In genomic region chr1:1318777-1319645, GRCh38 we compare ENCODE assay signal across 13 cellular contexts. TPM values are rescaled to one million over a fixed set of nuclear protein-coding genes. Genes with fewer than 3 reads are reported as not detected.
DNase-seq lines count a peak whose midpoint lies in the region; ATAC-seq and TF ChIP-seq lines count a peak whose summit lies in the region.
"Had no signal": no experiment of that assay in that cellular context is flagged by ENCODE, and none has a peak within 500 bp of the region (broad histone marks: within the 10 kb centered on the region; RNA-seq: fewer than 3 reads in every experiment).

No MANE protein-coding gene starts in this region.

- peaks cover 41% of the 10 kb centered on the region for H3K36me3 ChIP-seq in CD4-positive, CD25-positive, alpha-beta regulatory T cell (ENCODE audit: control insufficient read depth, insufficient read depth, low read length)
- peaks cover 0 to 54% of the 10 kb centered on the region in 2 donors for H3K36me3 ChIP-seq in gastroesophageal sphincter

- no peak overlapping the region for H3K27ac ChIP-seq in CD4-positive, CD25-positive, alpha-beta regulatory T cell (ENCODE audit: insufficient read depth, low read length, poor library complexity, severe bottlenecking)
- peak overlapping the region; percentile 63 to 89 (median 86) for H3K27ac ChIP-seq in gastroesophageal sphincter

- H3K4me3 ChIP-seq in CD4-positive, CD25-positive, alpha-beta regulatory T cell (ENCODE audit: low read depth, low read length): no peak overlapping the region
- no peak overlapping the region for H3K4me3 ChIP-seq in gastroesophageal sphincter

- no peaks in the 10 kb centered on the region for H3K27me3 Mint-ChIP-seq in CD4-positive, CD25-positive, alpha-beta regulatory T cell
- no peaks in the 10 kb centered on the region for H3K27me3 Mint-ChIP-seq in T-cell
- H3K27me3 Mint-ChIP-seq in activated CD8-positive, alpha-beta T cell treated with anti-CD3 and anti-CD28 coated beads, Interleukin-2, amount 10 ng/mL, durations not matched to agents 7 days and 5 days (ENCODE audit: low read depth): no peaks in the 10 kb centered on the region
- H3K27me3 Mint-ChIP-seq: activated CD4-positive, alpha-beta memory T cell treated with anti-CD3 and anti-CD28 coated beads, Interleukin-2, amount 10 ng/mL, durations not matched to agents 7 days and 5 days; activated naive CD4-positive, alpha-beta T cell treated with anti-CD3 and anti-CD28 coated beads, Interleukin-2, amount 50 U/mL, for 24 hours had no signal

- H3K4me1 Mint-ChIP-seq in CD4-positive, CD25-positive, alpha-beta regulatory T cell: peaks cover 0 to 36% (median 3%) of the 10 kb centered on the region in 4 donors
- peaks cover 18 to 27% (median 24%) of the 10 kb centered on the region in 3 donors for H3K4me1 Mint-ChIP-seq in T-cell
- peaks cover 27% of the 10 kb centered on the region for H3K4me1 Mint-ChIP-seq in stimulated activated effector memory CD8-positive, alpha-beta T cell treated with anti-CD3 and anti-CD28 coated beads, Interleukin-12 subunit alpha, Interleukin-12 subunit beta, amount 100 ng/mL, for 72 hours
- H3K4me1 Mint-ChIP-seq in activated CD8-positive, alpha-beta T cell treated with anti-CD3 and anti-CD28 coated beads, Interleukin-2, amount 10 ng/mL, durations not matched to agents 7 days and 5 days (ENCODE audit: low read depth): peaks cover 23% of the 10 kb centered on the region

- H3K4me1 ChIP-seq in CD4-positive, CD25-positive, alpha-beta regulatory T cell (ENCODE audit: control insufficient read depth, insufficient read depth, low read length, poor library complexity, severe bottlenecking): peaks cover 22% of the 10 kb centered on the region
- peaks cover 3 to 93% (median 39%) of the 10 kb centered on the region in 3 donors for H3K4me1 ChIP-seq in gastroesophageal sphincter

- H3K4me3 Mint-ChIP-seq in CD4-positive, CD25-positive, alpha-beta regulatory T cell: peak overlapping the region in 3 of 4 donors; percentile 2 to 77 (median 60)
- no peak overlapping the region for H3K4me3 Mint-ChIP-seq in T-cell
- no peak overlapping the region for H3K4me3 Mint-ChIP-seq in stimulated activated effector memory CD8-positive, alpha-beta T cell treated with anti-CD3 and anti-CD28 coated beads, Interleukin-12 subunit alpha, Interleukin-12 subunit beta, amount 100 ng/mL, for 72 hours
- H3K4me3 Mint-ChIP-seq in activated CD8-positive, alpha-beta T cell treated with anti-CD3 and anti-CD28 coated beads, Interleukin-2, amount 10 ng/mL, durations not matched to agents 7 days and 5 days: no peak overlapping the region
- H3K4me3 Mint-ChIP-seq: activated CD4-positive, alpha-beta memory T cell treated with anti-CD3 and anti-CD28 coated beads, Interleukin-2, amount 10 ng/mL, durations not matched to agents 7 days and 5 days; activated naive CD4-positive, alpha-beta T cell treated with anti-CD3 and anti-CD28 coated beads, Interleukin-2, amount 50 U/mL, for 24 hours; T-helper 1 cell treated with Interleukin-12 subunit alpha and Interleukin-12 subunit beta and Interleukin-4 antibody, amounts not matched to agents 30 μg/mL and 1 μg/mL, for 36 hours had no signal

- no peak for ATAC-seq in CD4-positive, CD25-positive, alpha-beta regulatory T cell (ENCODE audit: low read depth in 2 of 2)
- ATAC-seq in T-cell (replicated peaks in 1 of 4) (no peak), gastroesophageal sphincter (no peak), GM21390 (IDR thresholded peaks at IDR 0.05; ENCODE audit: unreplicated experiment) (no peak)
- no peak for ATAC-seq in stimulated activated effector memory CD8-positive, alpha-beta T cell treated with anti-CD3 and anti-CD28 coated beads, Interleukin-12 subunit alpha, Interleukin-12 subunit beta, amount 100 ng/mL, for 72 hours
- no peak for ATAC-seq in activated CD8-positive, alpha-beta T cell treated with anti-CD3 and anti-CD28 coated beads, Interleukin-2, amount 10 ng/mL, durations not matched to agents 7 days and 5 days

- no peak for TF ChIP-seq CTCF in gastroesophageal sphincter (IDR thresholded peaks at IDR 0.05)

- POLR2A ChIA-PET in T-cell (lab: Charles Lee): no interaction called here
- POLR2A ChIA-PET in activated CD8-positive, alpha-beta T cell treated with anti-CD3 and anti-CD28 coated beads, Interleukin-2, amount 10 ng/mL, durations not matched to agents 7 days and 5 days (lab: Charles Lee): no interaction called here

- no peak for DNase-seq in CD4-positive, CD25-positive, alpha-beta regulatory T cell
- no peak for DNase-seq in T-cell
- no peak for DNase-seq in stimulated activated effector memory CD8-positive, alpha-beta T cell treated with anti-CD3 and anti-CD28 coated beads, Interleukin-12 subunit alpha, Interleukin-12 subunit beta, amount 100 ng/mL, for 72 hours (ENCODE audit: low spot score in 2 of 2)
- DNase-seq in UCSD-AML1 (lab: John Stamatoyannopoulos, UW; ENCODE audit: unreplicated experiment): no peak
- no peak for DNase-seq in activated CD8-positive, alpha-beta T cell treated with anti-CD3 and anti-CD28 coated beads, Interleukin-2, amount 10 ng/mL, durations not matched to agents 7 days and 5 days
- DNase-seq in NCI-H446 treated with DMSO at 0.1 percent for 48 hours (lab: John Stamatoyannopoulos, UW): no peak
- DNase-seq: activated CD4-positive, alpha-beta memory T cell treated with anti-CD3 and anti-CD28 coated beads, Interleukin-2, amount 10 ng/mL, durations not matched to agents 7 days and 5 days; stimulated activated CD4-positive, alpha-beta T cell treated with anti-CD3 and anti-CD28 coated beads, Interleukin-15, amount 100 ng/mL, for 24 hours; stimulated activated CD8-positive, alpha-beta memory T cell treated with anti-CD3 and anti-CD28 coated beads, Interleukin-4, amount 100 ng/mL, for 48 hours had no signal

- no peak for TF ChIP-seq POLR2A in gastroesophageal sphincter (IDR thresholded peaks at IDR 0.05)

- H3K27me3 ChIP-seq in CD4-positive, CD25-positive, alpha-beta regulatory T cell (ENCODE audit: control insufficient read depth, insufficient read depth, low read length): no peaks in the 10 kb centered on the region
- no peaks in the 10 kb centered on the region for H3K27me3 ChIP-seq in gastroesophageal sphincter

- no peaks in the 10 kb centered on the region for H3K9me3 Mint-ChIP-seq in CD4-positive, CD25-positive, alpha-beta regulatory T cell
- no peaks in the 10 kb centered on the region for H3K9me3 Mint-ChIP-seq in T-cell
- H3K9me3 Mint-ChIP-seq in stimulated activated effector memory CD8-positive, alpha-beta T cell treated with anti-CD3 and anti-CD28 coated beads, Interleukin-12 subunit alpha, Interleukin-12 subunit beta, amount 100 ng/mL, for 72 hours: no peaks in the 10 kb centered on the region
- H3K9me3 Mint-ChIP-seq in activated CD8-positive, alpha-beta T cell treated with anti-CD3 and anti-CD28 coated beads, Interleukin-2, amount 10 ng/mL, durations not matched to agents 7 days and 5 days (ENCODE audit: insufficient read depth): no peaks in the 10 kb centered on the region
- H3K9me3 Mint-ChIP-seq: activated CD4-positive, alpha-beta memory T cell treated with anti-CD3 and anti-CD28 coated beads, Interleukin-2, amount 10 ng/mL, durations not matched to agents 7 days and 5 days; activated naive CD4-positive, alpha-beta T cell treated with anti-CD3 and anti-CD28 coated beads, Interleukin-2, amount 50 U/mL, for 24 hours; T-helper 1 cell treated with Interleukin-12 subunit alpha and Interleukin-12 subunit beta and Interleukin-4 antibody, amounts not matched to agents 30 μg/mL and 1 μg/mL, for 36 hours had no signal

- H3K9me3 ChIP-seq in CD4-positive, CD25-positive, alpha-beta regulatory T cell (ENCODE audit: control insufficient read depth in 2 of 2, low read length in 2 of 2): no peaks in the 10 kb centered on the region
- no peaks in the 10 kb centered on the region for H3K9me3 ChIP-seq in gastroesophageal sphincter

- CTCF ChIA-PET in T-cell (lab: Charles Lee): no interaction called here
- CTCF ChIA-PET in activated CD8-positive, alpha-beta T cell treated with anti-CD3 and anti-CD28 coated beads, Interleukin-2, amount 10 ng/mL, durations not matched to agents 7 days and 5 days (lab: Charles Lee): no interaction called here

- peaks cover 5% of the 10 kb centered on the region for H3K36me3 Mint-ChIP-seq in CD4-positive, CD25-positive, alpha-beta regulatory T cell
- H3K36me3 Mint-ChIP-seq in T-cell: peaks cover 16% of the 10 kb centered on the region
- H3K36me3 Mint-ChIP-seq in stimulated activated effector memory CD8-positive, alpha-beta T cell treated with anti-CD3 and anti-CD28 coated beads, Interleukin-12 subunit alpha, Interleukin-12 subunit beta, amount 100 ng/mL, for 72 hours: peaks cover 65% of the 10 kb centered on the region
- peaks cover 28% of the 10 kb centered on the region for H3K36me3 Mint-ChIP-seq in activated CD8-positive, alpha-beta T cell treated with anti-CD3 and anti-CD28 coated beads, Interleukin-2, amount 10 ng/mL, durations not matched to agents 7 days and 5 days (ENCODE audit: low read depth)

- 76 to 82% methylated on average over 2 to 4 of the region's 36 CpGs for WGBS in gastroesophageal sphincter (ENCODE audit: low coverage in 1 of 2), 2 donors

- peak overlapping the region in 1 of 3 donors; percentile 85 for H3K27ac Mint-ChIP-seq in CD4-positive, CD25-positive, alpha-beta regulatory T cell
- H3K27ac Mint-ChIP-seq in T-cell: peak overlapping the region; percentile 8 to 28
- H3K27ac Mint-ChIP-seq in stimulated activated effector memory CD8-positive, alpha-beta T cell treated with anti-CD3 and anti-CD28 coated beads, Interleukin-12 subunit alpha, Interleukin-12 subunit beta, amount 100 ng/mL, for 72 hours: peak overlapping the region; percentile 78
- H3K27ac Mint-ChIP-seq in activated CD8-positive, alpha-beta T cell treated with anti-CD3 and anti-CD28 coated beads, Interleukin-2, amount 10 ng/mL, durations not matched to agents 7 days and 5 days: no peak overlapping the region
- H3K27ac Mint-ChIP-seq: activated naive CD4-positive, alpha-beta T cell treated with anti-CD3 and anti-CD28 coated beads, Interleukin-2, amount 50 U/mL, for 24 hours; T-helper 1 cell treated with Interleukin-12 subunit alpha and Interleukin-12 subunit beta and Interleukin-4 antibody, amounts not matched to agents 30 μg/mL and 1 μg/mL, for 36 hours had no signal

- no peak for TF ChIP-seq EP300 in gastroesophageal sphincter (IDR thresholded peaks at IDR 0.05)

RNA-seq across cellular contexts. Expression of gene INTS11, which starts 5.4 kb away (rescaled TPM):
- total RNA-seq in CD4-positive, CD25-positive, alpha-beta regulatory T cell: 138 TPM
- polyA plus RNA-seq in CD4-positive, CD25-positive, alpha-beta regulatory T cell: 10 to 100 TPM; 66.2 to 74.0 (median 67.8) TPM
- 100 to 1,000 TPM; 161 to 200 (median 182) TPM for total RNA-seq in T-cell
- 100 to 1,000 TPM in 1 of 4 donors, 10 to 100 TPM in 3; 62.0 to 119 (median 96.4) TPM for total RNA-seq in gastroesophageal sphincter
- 100 to 1,000 TPM; 120 to 134 TPM for total RNA-seq in activated CD8-positive, alpha-beta T cell treated with anti-CD3 and anti-CD28 coated beads, Interleukin-2, amount 10 ng/mL, durations not matched to agents 7 days and 5 days

RNA-seq across cellular contexts. Expression of gene CPTP, which starts 5.6 kb away (rescaled TPM):
- 27.0 TPM for total RNA-seq in CD4-positive, CD25-positive, alpha-beta regulatory T cell
- 10 to 100 TPM; 21.4 to 40.1 (median 32.6) TPM for polyA plus RNA-seq in CD4-positive, CD25-positive, alpha-beta regulatory T cell
- total RNA-seq in T-cell: 10 to 100 TPM; 15.8 to 35.8 (median 29.9) TPM
- 10 to 100 TPM; 10.4 to 42.7 (median 30.1) TPM for total RNA-seq in gastroesophageal sphincter
- 10 to 100 TPM; 18.5 to 21.4 TPM for total RNA-seq in activated CD8-positive, alpha-beta T cell treated with anti-CD3 and anti-CD28 coated beads, Interleukin-2, amount 10 ng/mL, durations not matched to agents 7 days and 5 days

RNA-seq across cellular contexts. Expression of gene PUSL1, which starts 10.6 kb away (rescaled TPM):
- 18.3 TPM for total RNA-seq in CD4-positive, CD25-positive, alpha-beta regulatory T cell
- polyA plus RNA-seq in CD4-positive, CD25-positive, alpha-beta regulatory T cell: 10 to 100 TPM; 17.7 to 21.0 (median 19.1) TPM
- total RNA-seq in T-cell: 10 to 100 TPM; 16.7 to 26.4 (median 22.6) TPM
- 10 to 100 TPM; 12.5 to 24.2 (median 19.4) TPM for total RNA-seq in gastroesophageal sphincter
- 10 to 100 TPM; 24.0 to 26.2 TPM for total RNA-seq in activated CD8-positive, alpha-beta T cell treated with anti-CD3 and anti-CD28 coated beads, Interleukin-2, amount 10 ng/mL, durations not matched to agents 7 days and 5 days

RNA-seq across cellular contexts. Expression of gene ACAP3, which starts 11.3 kb away (rescaled TPM):
- total RNA-seq in CD4-positive, CD25-positive, alpha-beta regulatory T cell: 75.5 TPM
- polyA plus RNA-seq in CD4-positive, CD25-positive, alpha-beta regulatory T cell: 1 to 10 TPM; 2.7 to 9.0 (median 4.1) TPM
- total RNA-seq in T-cell: 100 to 1,000 TPM in 2 of 5 donors, 10 to 100 TPM in 3; 63.0 to 107 (median 99.8) TPM
- total RNA-seq in gastroesophageal sphincter: 10 to 100 TPM; 35.6 to 74.7 (median 50.2) TPM
- total RNA-seq in activated CD8-positive, alpha-beta T cell treated with anti-CD3 and anti-CD28 coated beads, Interleukin-2, amount 10 ng/mL, durations not matched to agents 7 days and 5 days: 10 to 100 TPM; 65.2 to 87.3 TPM

RNA-seq across cellular contexts. Expression of gene TAS1R3, which starts 12.1 kb away (rescaled TPM):
- 2.0 TPM for total RNA-seq in CD4-positive, CD25-positive, alpha-beta regulatory T cell
- polyA plus RNA-seq in CD4-positive, CD25-positive, alpha-beta regulatory T cell: under 1 TPM in 2 of 4 donors, not detected in 2; 0.06 to 0.11 TPM
- total RNA-seq in T-cell (1 to 10 TPM; 1.6 to 2.3 (median 2.1) TPM), gastroesophageal sphincter (under 1 TPM in 3 of 4 donors, not detected in 1; 0.12 to 0.54 (median 0.40) TPM)
- total RNA-seq in activated CD8-positive, alpha-beta T cell treated with anti-CD3 and anti-CD28 coated beads, Interleukin-2, amount 10 ng/mL, durations not matched to agents 7 days and 5 days: 1 to 10 TPM in 1 of 2 experiments, under 1 TPM in 1; 0.78 to 1.2 TPM

Comparison
In these comparisons a context has a peak if more than half of its experiments do, and no peak if none do; other contexts are left out.
1. H3K4me3 Mint-ChIP-seq: peak in CD4-positive, CD25-positive, alpha-beta regulatory T cell (3 of 4); none in T-cell (0 of 3), stimulated activated effector memory CD8-positive, alpha-beta T cell treated with anti-CD3 and anti-CD28 coated beads, Interleukin-12 subunit alpha, Interleukin-12 subunit beta, amount 100 ng/mL, for 72 hours (single experiment) and activated CD8-positive, alpha-beta T cell treated with anti-CD3 and anti-CD28 coated beads, Interleukin-2, amount 10 ng/mL, durations not matched to agents 7 days and 5 days (single experiment).